ENCODE assay signal across 26 cellular contexts in genomic region chr13:23793711-23794110, GRCh38.
DNase-seq lines count a peak whose midpoint lies in the region; ATAC-seq, FAIRE-seq and TF ChIP-seq lines count a peak whose summit lies in the region.
"Had no signal": no experiment of that assay in that cellular context is flagged by ENCODE, and none has a peak within 500 bp of the region (broad histone marks: within the 10 kb centered on the region; RNA-seq: fewer than 3 reads in every experiment).

No MANE protein-coding gene starts in this region.

- no peaks in the 10 kb centered on the region for H3K27me3 ChIP-seq in hepatocyte
- no peaks in the 10 kb centered on the region for H3K27me3 ChIP-seq in tibial artery
- H3K27me3 ChIP-seq: gastrocnemius medialis, MG63, transverse colon had no signal

- 95% methylated on average over 3 of the region's 3 CpGs for WGBS in hepatocyte (ENCODE audit: low lambda C conversion rate, missing lambda C conversion rate)

- no peaks in the 10 kb centered on the region for H4K20me1 ChIP-seq in hepatocyte (ENCODE audit: insufficient read depth, poor library complexity, severe bottlenecking)

- TF ChIP-seq CTCF in hepatocyte (IDR thresholded peaks at IDR 0.05; ENCODE audit: poor library complexity) (no peak), tibial artery (IDR thresholded peaks at IDR 0.05) (no peak)

- H2AFZ ChIP-seq in hepatocyte = no peak overlapping the region
- H2AFZ ChIP-seq: GM23338 had no signal

- peaks cover 12% of the 10 kb centered on the region for H3K4me1 Mint-ChIP-seq in T-helper 17 cell

- H3K4me3 Mint-ChIP-seq in T-helper 17 cell = peak overlapping the region; percentile 56
- H3K4me3 Mint-ChIP-seq: activated CD4-positive, alpha-beta T cell treated with anti-CD3 and anti-CD28 coated beads, Interleukin-2, amount 10 ng/mL, durations not matched to agents 7 days and 5 days; GM23338; IgD-negative memory B cell; nephron progenitor cell; T-helper 1 cell treated with Interleukin-12 subunit alpha and Interleukin-12 subunit beta and Interleukin-4 antibody, amounts not matched to agents 30 μg/mL and 1 μg/mL, for 36 hours had no signal

- peak; percentile 82 for FAIRE-seq in GM19239 (lab: Jason Lieb, UNC)
- FAIRE-seq: D721Med had no signal

- ATAC-seq in T-helper 17 cell (no peak), HG03175 (IDR thresholded peaks at IDR 0.05; ENCODE audit: unreplicated experiment) (no peak), HG02981 (IDR thresholded peaks at IDR 0.05; ENCODE audit: unreplicated experiment) (no peak)
- ATAC-seq: gastrocnemius medialis, GM23338 had no signal

- no peaks in the 10 kb centered on the region for H3K27me3 Mint-ChIP-seq in T-helper 17 cell
- H3K27me3 Mint-ChIP-seq: activated CD4-positive, alpha-beta T cell treated with anti-CD3 and anti-CD28 coated beads, Interleukin-2, amount 10 ng/mL, durations not matched to agents 7 days and 5 days; IgD-negative memory B cell had no signal

- H3K27ac ChIP-seq in hepatocyte = peak overlapping the region; percentile 40
- H3K27ac ChIP-seq in tibial artery = peak overlapping the region; percentile 32 to 63
- H3K27ac ChIP-seq: gastrocnemius medialis had no signal

- H3K4me2 ChIP-seq in hepatocyte = peak overlapping the region; percentile 44
- H3K4me2 ChIP-seq: GM23338 had no signal

- H3K4me1 ChIP-seq in hepatocyte (ENCODE audit: insufficient read depth) (peaks cover 21% of the 10 kb centered on the region), tibial artery (peaks cover 0 to 24% (median 2%) of the 10 kb centered on the region in 4 donors)

- no peak for DNase-seq in GM19239 (ENCODE audit: insufficient read length, low spot score)
- DNase-seq in T-helper 17 cell = no peak
- no peak for DNase-seq in hepatocyte (ENCODE audit: low spot score)
- no peak for DNase-seq in tibial artery
- DNase-seq in MV-4-11 (lab: John Stamatoyannopoulos, UW) = no peak
- DNase-seq: activated CD4-positive, alpha-beta T cell treated with anti-CD3 and anti-CD28 coated beads, Interleukin-2, amount 10 ng/mL, durations not matched to agents 7 days and 5 days; activated effector memory CD4-positive, alpha-beta T cell treated with Interleukin-2 at 50 U/mL for 16 hours; amniotic stem cell; caudate nucleus; gastrocnemius medialis; MG63; NCI-H146; NCI-H2171; NCI-H748 treated with DMSO at 0.1 percent for 48 hours; nephron progenitor cell; posterior cingulate gyrus; SIG-M5; stimulated activated naive CD4-positive, alpha-beta T cell treated with Interleukin-2 at 50 U/mL for 16 hours; transverse colon had no signal

- no peaks in the 10 kb centered on the region for H3K9me2 ChIP-seq in hepatocyte (replicated peaks; ENCODE audit: insufficient read depth)

- H3K4me3 ChIP-seq in hepatocyte (no peak overlapping the region), tibial artery (no peak overlapping the region)
- H3K4me3 ChIP-seq: gastrocnemius medialis, GM23338, MG63, skin epidermis, transverse colon had no signal

- H3K36me3 ChIP-seq in hepatocyte (replicated peaks; ENCODE audit: insufficient read depth, low read depth) (no peaks in the 10 kb centered on the region), tibial artery (peaks cover 0 to 9% (median 5%) of the 10 kb centered on the region in 3 donors)
- H3K36me3 ChIP-seq: gastrocnemius medialis, transverse colon had no signal

- intact Hi-C loops in tibial artery (cut with DNase I; ENCODE audit: low total_unique reads) = no loop called here

- H3K79me2 ChIP-seq in hepatocyte = no peaks in the 10 kb centered on the region

- H3K36me3 Mint-ChIP-seq in T-helper 17 cell (ENCODE audit: low read depth) = peaks cover 8% of the 10 kb centered on the region

- no peak overlapping the region for H3K27ac Mint-ChIP-seq in T-helper 17 cell
- H3K27ac Mint-ChIP-seq: activated CD4-positive, alpha-beta T cell treated with anti-CD3 and anti-CD28 coated beads, Interleukin-2, amount 10 ng/mL, durations not matched to agents 7 days and 5 days; GM23338; IgD-negative memory B cell; nephron progenitor cell; T-helper 1 cell treated with Interleukin-12 subunit alpha and Interleukin-12 subunit beta and Interleukin-4 antibody, amounts not matched to agents 30 μg/mL and 1 μg/mL, for 36 hours had no signal

- H3K9me3 ChIP-seq in T-helper 17 cell (ENCODE audit: control insufficient read depth, low read length, poor library complexity, severe bottlenecking) (no peaks in the 10 kb centered on the region), hepatocyte (ENCODE audit: low read depth) (no peaks in the 10 kb centered on the region), tibial artery (no peaks in the 10 kb centered on the region)
- H3K9me3 ChIP-seq: gastrocnemius medialis, transverse colon had no signal
